Comparison of ENCODE assay signal across 1 cellular context in genomic region chr2:142930835-142931398, GRCh38.
TF ChIP-seq lines count a peak whose summit lies in the region.

No MANE protein-coding gene starts in this region.

TF ChIP-seq in K562, 482 proteins besides CTCF, POLR2A, EP300 and RAD21 (continued from another document):
- TF ChIP-seq ZBTB43 (CRISPR knock-in tag; IDR thresholded peaks at IDR 0.05) (no peak), NR2C2 (CRISPR knock-in tag; IDR thresholded peaks at IDR 0.05) (no peak), NR2C2 (tag; IDR thresholded peaks at IDR 0.05) (peak; percentile 66), ZNF507 (tag; conservative IDR thresholded peaks at IDR 0.05) (no peak), HCFC1 (IDR thresholded peaks at IDR 0.05; ENCODE audit: low read depth, low read length) (peak; percentile 73), PML (IDR thresholded peaks at IDR 0.05; ENCODE audit: low read length) (no peak), ZNF518B (CRISPR knock-in tag; IDR thresholded peaks at IDR 0.05) (no peak), HIVEP1 (CRISPR knock-in tag; IDR thresholded peaks at IDR 0.05) (no peak), ATF7 (IDR thresholded peaks at IDR 0.05) (peak; percentile 57; the same call in 1 of the 2 replicates), EP400 (IDR thresholded peaks at IDR 0.05) (peak; percentile 69), CBFA2T3 (IDR thresholded peaks at IDR 0.05) (no peak), CREB1 (IDR thresholded peaks at IDR 0.05) (peak; percentile 93), CREB1 (CRISPR knock-in tag; IDR thresholded peaks at IDR 0.05) (peak; percentile 97), ZNF436 (CRISPR knock-in tag; IDR thresholded peaks at IDR 0.05) (no peak), TEAD4 (IDR thresholded peaks at IDR 0.05; ENCODE audit: low read length) (peak; percentile 6; the same call in 1 of the 2 replicates), TEAD4 (CRISPR knock-in tag; IDR thresholded peaks at IDR 0.05; ENCODE audit: borderline replicate concordance) (no peak), ATF3 (IDR thresholded peaks at IDR 0.05) (no peak), ATF3 (CRISPR knock-in tag; conservative IDR thresholded peaks at IDR 0.05) (0 out of 2 replicates have a peak, but pooled peaks have one; percentile 5)
